In the genomic region with DNA sequence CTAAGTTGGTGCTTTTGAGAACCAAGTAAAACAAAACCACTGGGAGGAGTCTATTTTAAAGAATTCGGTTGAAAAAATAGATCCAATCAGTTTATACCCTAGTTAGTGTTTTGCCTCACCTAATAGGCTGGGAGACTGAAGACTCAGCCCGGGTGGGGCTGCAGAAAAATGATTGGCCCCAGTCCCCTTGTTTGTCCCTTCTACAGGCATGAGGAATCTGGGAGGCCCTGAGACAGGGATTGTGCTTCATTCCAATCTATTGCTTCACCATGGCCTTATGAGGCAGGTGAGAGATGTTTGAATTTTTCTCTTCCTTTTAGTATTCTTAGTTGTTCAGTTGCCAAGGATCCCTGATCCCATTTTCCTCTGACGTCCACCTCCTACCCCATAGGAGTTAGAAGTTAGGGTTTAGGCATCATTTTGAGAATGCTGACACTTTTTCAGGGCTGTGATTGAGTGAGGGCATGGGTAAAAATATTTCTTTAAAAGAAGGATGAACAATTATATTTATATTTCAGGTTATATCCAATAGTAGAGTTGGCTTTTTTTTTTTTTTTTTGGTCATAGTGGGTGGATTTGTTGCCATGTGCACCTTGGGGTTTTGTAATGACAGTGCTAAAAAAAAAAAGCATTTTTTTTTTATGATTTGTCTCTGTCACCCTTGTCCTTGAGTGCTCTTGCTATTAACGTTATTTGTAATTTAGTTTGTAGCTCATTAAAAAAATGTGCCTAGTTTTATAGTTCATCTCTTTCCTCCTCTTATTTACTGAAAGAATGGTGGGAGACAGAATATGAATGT, we compare ENCODE assay signal across 9 cellular contexts. TPM values are rescaled to one million over a fixed set of nuclear protein-coding genes. Genes with fewer than 3 reads are reported as not detected.
DNase-seq lines count a peak whose midpoint lies in the region; ATAC-seq, FAIRE-seq and TF ChIP-seq lines count a peak whose summit lies in the region.
"Had no signal": no experiment of that assay in that cellular context is flagged by ENCODE, and none has a peak within 500 bp of the region (broad histone marks: within the 10 kb centered on the region; RNA-seq: fewer than 3 reads in every experiment).

No MANE protein-coding gene starts in this region.

- no peaks in the 10 kb centered on the region; the same call in 1 of the 2 replicates for H4K20me1 ChIP-seq in DOHH2 (ENCODE audit: control insufficient read depth, insufficient read depth, low read depth, low read length)

- peak overlapping the region; percentile 53 for H3K27ac ChIP-seq in DOHH2 (ENCODE audit: low read depth, low read length)
- H3K27ac ChIP-seq in endodermal cell (ENCODE audit: low read depth, low read length) = no peak overlapping the region
- peak overlapping the region in 3 of 4 donors; percentile 78 to 96 (median 94) for H3K27ac ChIP-seq in pancreas

- peaks cover 40% of the 10 kb centered on the region for H3K36me3 Mint-ChIP-seq in endodermal cell (ENCODE audit: low read depth)
- H3K36me3 Mint-ChIP-seq: activated naive CD4-positive, alpha-beta T cell treated with anti-CD3 and anti-CD28 coated beads, Interleukin-2, amount 50 U/mL, for 24 hours had no signal

- H3K4me3 Mint-ChIP-seq in endodermal cell = no peak overlapping the region
- H3K4me3 Mint-ChIP-seq: activated naive CD4-positive, alpha-beta T cell treated with anti-CD3 and anti-CD28 coated beads, Interleukin-2, amount 50 U/mL, for 24 hours had no signal

- H3K79me2 ChIP-seq in DOHH2 (ENCODE audit: control insufficient read depth, low read length) = peaks cover 42% of the 10 kb centered on the region

- DNase-seq in NB4 (ENCODE audit: low read depth) = no peak
- DNase-seq in endodermal cell = peak; percentile 75
- no peak for DNase-seq in pancreas
- no peak for DNase-seq in occipital lobe (lab: John Stamatoyannopoulos, UW)
- no peak for DNase-seq in NCI-H2081 treated with DMSO at 0.1 percent for 48 hours (lab: John Stamatoyannopoulos, UW)

- ATAC-seq in pancreas (no peak), GM18909 (IDR thresholded peaks at IDR 0.05; ENCODE audit: poor library complexity, unreplicated experiment) (no peak), HG03175 (IDR thresholded peaks at IDR 0.05; ENCODE audit: unreplicated experiment) (no peak)

- H3K9me3 Mint-ChIP-seq in endodermal cell = no peaks in the 10 kb centered on the region
- H3K9me3 Mint-ChIP-seq: activated naive CD4-positive, alpha-beta T cell treated with anti-CD3 and anti-CD28 coated beads, Interleukin-2, amount 50 U/mL, for 24 hours had no signal

- H3K4me2 ChIP-seq in DOHH2 (ENCODE audit: low read length) = peak overlapping the region; percentile 88

- peak overlapping the region; percentile 71 for H3K27ac Mint-ChIP-seq in endodermal cell
- H3K27ac Mint-ChIP-seq: activated naive CD4-positive, alpha-beta T cell treated with anti-CD3 and anti-CD28 coated beads, Interleukin-2, amount 50 U/mL, for 24 hours had no signal

- TF ChIP-seq CTCF in DOHH2 (IDR thresholded peaks at IDR 0.05; ENCODE audit: low read depth, low read length, poor library complexity, severe bottlenecking) = no peak
- no peak for TF ChIP-seq CTCF in NB4 (IDR thresholded peaks at IDR 0.05; ENCODE audit: low read depth, low read length)
- TF ChIP-seq CTCF in endodermal cell (conservative IDR thresholded peaks at IDR 0.05) = no peak
- TF ChIP-seq CTCF in pancreas (IDR thresholded peaks at IDR 0.05) = no peak

- H3K4me3 ChIP-seq in DOHH2 (ENCODE audit: low read length) (peak overlapping the region; percentile 88), NB4 (ENCODE audit: low read depth, low read length) (peak overlapping the region; percentile 73), endodermal cell (ENCODE audit: low read length) (peak overlapping the region; percentile 90), pancreas (peak overlapping the region in 2 of 4 donors; percentile 48 to 53)

- no peaks in the 10 kb centered on the region for H3K9me3 ChIP-seq in DOHH2 (ENCODE audit: control insufficient read depth, insufficient read depth, low read length)
- H3K9me3 ChIP-seq in endodermal cell (ENCODE audit: control insufficient read depth, low read length) = no peaks in the 10 kb centered on the region
- no peaks in the 10 kb centered on the region for H3K9me3 ChIP-seq in pancreas

- no peak for FAIRE-seq in pancreas (lab: Jason Lieb, UNC)

- H3K9me2 ChIP-seq in DOHH2 (replicated peaks; ENCODE audit: control insufficient read depth, low read length) = no peaks in the 10 kb centered on the region

- WGBS in endodermal cell (ENCODE audit: insufficient coverage in 1 of 2, insufficient read length in 1 of 2), 2 experiments = 71 to 85% methylated on average over 2 of the region's 4 CpGs
- 42 to 43% methylated on average over 4 of the region's 4 CpGs for WGBS in pancreas, 2 donors

- peaks cover 8% of the 10 kb centered on the region; the same call in 1 of the 2 replicates for H3F3A ChIP-seq in DOHH2 (ENCODE audit: control insufficient read depth, insufficient read depth)

- peaks cover 35% of the 10 kb centered on the region for H3K4me1 Mint-ChIP-seq in endodermal cell

- H3K27me3 ChIP-seq in DOHH2 (ENCODE audit: control insufficient read depth, low read length) = no peaks in the 10 kb centered on the region
- H3K27me3 ChIP-seq in endodermal cell (ENCODE audit: control insufficient read depth, insufficient read depth, low read length, poor library complexity, severe bottlenecking) = no peaks in the 10 kb centered on the region
- no peaks in the 10 kb centered on the region for H3K27me3 ChIP-seq in pancreas

- H3K9ac ChIP-seq in endodermal cell (ENCODE audit: extremely low read depth, low read length, poor library complexity, severe bottlenecking) = peak overlapping the region; percentile 75

- H3K27me3 Mint-ChIP-seq in endodermal cell (ENCODE audit: insufficient read depth) = no peaks in the 10 kb centered on the region
- H3K27me3 Mint-ChIP-seq: activated naive CD4-positive, alpha-beta T cell treated with anti-CD3 and anti-CD28 coated beads, Interleukin-2, amount 50 U/mL, for 24 hours had no signal

- intact Hi-C loops in pancreas (cut with DNase I) = no loop called here

- TF ChIP-seq POLR2A in NB4 (IDR thresholded peaks at IDR 0.05; ENCODE audit: extremely low read depth, insufficient read length) = no peak

- H3K36me3 ChIP-seq in DOHH2 (ENCODE audit: control insufficient read depth, low read length) (peaks cover 62% of the 10 kb centered on the region), endodermal cell (ENCODE audit: control insufficient read depth, insufficient read depth, low read length) (peaks cover 57% of the 10 kb centered on the region), pancreas (no peaks in the 10 kb centered on the region)

- H3K4me1 ChIP-seq in DOHH2 (ENCODE audit: control insufficient read depth, low read length) = peaks cover 34% of the 10 kb centered on the region
- H3K4me1 ChIP-seq in endodermal cell (ENCODE audit: control insufficient read depth, insufficient read depth, low read length) = peaks cover 10% of the 10 kb centered on the region
- peaks cover 0 to 19% (median 0%) of the 10 kb centered on the region in 3 donors for H3K4me1 ChIP-seq in pancreas

RNA-seq across cellular contexts. Expression of gene RAB5B, which starts 1.6 kb away (rescaled TPM):
- total RNA-seq in endodermal cell = 10 to 100 TPM; 91.3 to 95.5 TPM
- polyA plus RNA-seq in endodermal cell (2013, experiment 1 of 2) = 90.8 TPM
- polyA plus RNA-seq in endodermal cell (2013, experiment 2 of 2) = 94.2 TPM
- 10 to 100 TPM; 25.8 to 76.8 (median 37.6) TPM for total RNA-seq in pancreas
- polyA plus RNA-seq in pancreas = 10 to 100 TPM; 19.8 to 37.1 TPM
- 37.4 TPM for total RNA-seq in occipital lobe

RNA-seq across cellular contexts. Expression of gene CDK2, which starts 5.6 kb away (rescaled TPM):
- 10 to 100 TPM; 60.8 to 69.8 TPM for total RNA-seq in endodermal cell
- 98.5 TPM for polyA plus RNA-seq in endodermal cell (2013, experiment 1 of 2)
- 97.2 TPM for polyA plus RNA-seq in endodermal cell (2013, experiment 2 of 2)
- 10 to 100 TPM in 2 of 6 donors, 1 to 10 TPM in 4; 6.6 to 13.3 (median 9.7) TPM for total RNA-seq in pancreas
- 10 to 100 TPM in 1 of 2 donors, 1 to 10 TPM in 1; 5.7 to 19.8 TPM for polyA plus RNA-seq in pancreas
- 6.7 TPM for total RNA-seq in occipital lobe

RNA-seq across cellular contexts. Expression of gene PMEL, which starts 6.4 kb away (rescaled TPM):
- 10 to 100 TPM; 17.2 to 20.8 TPM for total RNA-seq in endodermal cell
- 116 TPM for polyA plus RNA-seq in endodermal cell (2013, experiment 1 of 2)
- 78.8 TPM for polyA plus RNA-seq in endodermal cell (2013, experiment 2 of 2)
- 1 to 10 TPM; 1.2 to 2.4 (median 2.1) TPM for total RNA-seq in pancreas
- 1 to 10 TPM; 2.6 to 3.5 TPM for polyA plus RNA-seq in pancreas
- not detected for total RNA-seq in occipital lobe

RNA-seq across cellular contexts. Expression of gene SUOX, which starts 24.8 kb away (rescaled TPM):
- total RNA-seq in endodermal cell = 10 to 100 TPM; 23.2 to 27.5 TPM
- 22.5 TPM for polyA plus RNA-seq in endodermal cell (2013, experiment 1 of 2)
- polyA plus RNA-seq in endodermal cell (2013, experiment 2 of 2) = 20.3 TPM
- total RNA-seq in pancreas = 10 to 100 TPM in 3 of 6 donors, 1 to 10 TPM in 3; 6.0 to 17.4 (median 9.2) TPM
- polyA plus RNA-seq in pancreas = 10 to 100 TPM; 15.4 to 20.4 TPM
- total RNA-seq in occipital lobe = 8.3 TPM

RNA-seq across cellular contexts. Expression of gene DGKA, which starts 41.3 kb away (rescaled TPM):
- total RNA-seq in endodermal cell (10 to 100 TPM; 10.2 to 11.1 TPM), pancreas (10 to 100 TPM; 15.5 to 34.9 (median 22.8) TPM), occipital lobe (10.9 TPM)
- polyA plus RNA-seq in endodermal cell (2013, experiment 1 of 2) = 20.2 TPM
- polyA plus RNA-seq in endodermal cell (2013, experiment 2 of 2) = 20.0 TPM
- 10 to 100 TPM; 40.2 to 53.9 TPM for polyA plus RNA-seq in pancreas

Comparison
In these comparisons a context has a peak if more than half of its experiments do, and no peak if none do; other contexts are left out.
1. RNA of gene PMEL, which starts 6.4 kb away (total RNA-seq): 17.2 to 20.8 TPM in endodermal cell; 1.2 to 2.4 TPM in pancreas and not detected in occipital lobe (single experiment); every median in the first group is over 4 times any median in the second.